Comparison of ENCODE assay signal across 8 cellular contexts in genomic region chr2:69829243-69830044, GRCh38. TPM values are rescaled to one million over a fixed set of nuclear protein-coding genes. Genes with fewer than 3 reads are reported as not detected.
DNase-seq lines count a peak whose midpoint lies in the region; ATAC-seq and TF ChIP-seq lines count a peak whose summit lies in the region.

TSS of gene GMCL1 (plus strand) at chr2:69829660. CDS start at chr2:69829893, 233 bp downstream.

- TF ChIP-seq CTCF in colonic mucosa (IDR thresholded peaks at IDR 0.05): no peak

- peak within 1 kb of the TSS; percentile 73 to 94 (median 89) for H3K4me2 ChIP-seq in BLaER1 treated with 17β-estradiol and CSF1 and Interleukin-3, amounts not matched to agents 10 nM and 100 nM

- peak within 1 kb of the TSS; percentile 81 to 96 (median 88) for H3K9ac ChIP-seq in BLaER1 treated with 17β-estradiol and CSF1 and Interleukin-3, amounts not matched to agents 10 nM and 100 nM
- peak within 1 kb of the TSS; percentile 84 to 94 for H3K9ac ChIP-seq in colonic mucosa (ENCODE audit: low read depth in 2 of 2, low read length in 2 of 2)

- peak within 1 kb of the TSS; percentile 83 to 99 (median 96) for H3K4me3 ChIP-seq in BLaER1 treated with 17β-estradiol and CSF1 and Interleukin-3, amounts not matched to agents 10 nM and 100 nM
- peak within 1 kb of the TSS; percentile 94 for H3K4me3 ChIP-seq in colonic mucosa

- peak within 1 kb of the TSS; percentile 63 to 99 (median 88) for H3K27ac ChIP-seq in BLaER1 treated with 17β-estradiol and CSF1 and Interleukin-3, amounts not matched to agents 10 nM and 100 nM
- peak within 1 kb of the TSS; percentile 76 for H3K27ac ChIP-seq in colonic mucosa

- peaks cover 6 to 32% (median 23%) of the 10 kb centered on the region in 11 experiments; a peak in 19 of 22 replicates for H3K36me3 ChIP-seq in BLaER1 treated with 17β-estradiol and CSF1 and Interleukin-3, amounts not matched to agents 10 nM and 100 nM
- H3K36me3 ChIP-seq in colonic mucosa: no peaks in the 10 kb centered on the region

- H3K9me3 ChIP-seq in BLaER1 treated with 17β-estradiol and CSF1 and Interleukin-3, amounts not matched to agents 10 nM and 100 nM (replicated peaks in 1 of 11): no peaks in the 10 kb centered on the region
- H3K9me3 ChIP-seq in colonic mucosa: no peaks in the 10 kb centered on the region

- intact Hi-C loops in colonic mucosa (cut with DNase I): no loop called here
- intact Hi-C loops in left colon (cut with DNase I, micrococcal nuclease): no loop called here

- peak; percentile 92 to 98 for DNase-seq in NCI-H526 (lab: John Stamatoyannopoulos, UW)
- peak; percentile 99 for DNase-seq in activated CD4-positive, alpha-beta T cell treated with anti-CD3 and anti-CD28 coated beads for 48 hours
- DNase-seq in colonic mucosa: peak; percentile 97
- DNase-seq in left colon: peak; percentile 96 to 99
- peak; percentile 98 to 99 for DNase-seq in stimulated activated CD4-positive, alpha-beta T cell treated with anti-CD3 and anti-CD28 coated beads, Interleukin-1b, Interleukin-23, amount 100 ng/mL, for 4 hours (ENCODE audit: low read depth in 2 of 2)

- ATAC-seq in GM19328 (IDR thresholded peaks at IDR 0.05; ENCODE audit: unreplicated experiment) (peak; percentile 88), HG03469 (IDR thresholded peaks at IDR 0.05; ENCODE audit: unreplicated experiment) (peak; percentile 83), left colon (peak; percentile 90)

- peaks cover 0 to 48% (median 32%) of the 10 kb centered on the region in 11 experiments; a peak in 15 of 22 replicates for H4K20me1 ChIP-seq in BLaER1 treated with 17β-estradiol and CSF1 and Interleukin-3, amounts not matched to agents 10 nM and 100 nM

- H3K27me3 ChIP-seq in BLaER1 treated with 17β-estradiol and CSF1 and Interleukin-3, amounts not matched to agents 10 nM and 100 nM: no peaks in the 10 kb centered on the region
- H3K27me3 ChIP-seq in colonic mucosa: no peaks in the 10 kb centered on the region

- peaks cover 36 to 60% (median 49%) of the 10 kb centered on the region in 10 experiments for H3K4me1 ChIP-seq in BLaER1 treated with 17β-estradiol and CSF1 and Interleukin-3, amounts not matched to agents 10 nM and 100 nM
- peaks cover 10% of the 10 kb centered on the region for H3K4me1 ChIP-seq in colonic mucosa

RNA-seq across cellular contexts. Expression of gene GMCL1, which starts in this region (rescaled TPM):
- total RNA-seq in colonic mucosa: 10 to 100 TPM; 20.3 to 20.4 TPM
- total RNA-seq in left colon: 10 to 100 TPM; 22.8 to 27.2 TPM

Comparison
In these comparisons a context has a peak if more than half of its experiments do, and no peak if none do; other contexts are left out.
1. Peak in every context shown above with its lines: DNase-seq, ATAC-seq, H3K4me3 ChIP-seq and H3K27ac ChIP-seq.